Comparison of ENCODE assay signal across 14 cellular contexts in genomic region chr7:103037476-103037822, GRCh38. TPM values are rescaled to one million over a fixed set of nuclear protein-coding genes. Genes with fewer than 3 reads are reported as not detected.
A peak's percentile ranks its signal among the peaks of the same experiment; 100 is the strongest.
DNase-seq lines count a peak whose midpoint lies in the region; TF ChIP-seq lines count a peak whose summit lies in the region.
"Had no signal": no experiment of that assay in that cellular context is flagged by ENCODE, and none has a peak within 500 bp of the region (broad histone marks: within the 10 kb centered on the region; RNA-seq: fewer than 3 reads in every experiment).

No MANE protein-coding gene starts in this region.

- no peak overlapping the region for H3K23ac ChIP-seq in H9 (ENCODE audit: insufficient read length, low read depth, low read length)

- no peak overlapping the region for H2BK120ac ChIP-seq in H9 (ENCODE audit: low read depth, low read length, poor library complexity, severe bottlenecking)

- H3K18ac ChIP-seq in H9 (ENCODE audit: insufficient read length, low read depth, low read length) = no peak overlapping the region

- H3K4me3 Mint-ChIP-seq in H9 (no peak overlapping the region), neural crest cell (no peak overlapping the region)
- H3K4me3 Mint-ChIP-seq: CD4-positive, CD25-positive, alpha-beta regulatory T cell; CD8-positive, alpha-beta memory T cell; GM23338; IgD-negative memory B cell had no signal

- no peaks in the 10 kb centered on the region for H3K36me3 ChIP-seq in SJCRH30
- H3K36me3 ChIP-seq: BE2C had no signal

- no peak overlapping the region for H2AK5ac ChIP-seq in H9 (ENCODE audit: insufficient read length, low read length)

- peak overlapping the region; percentile 16 for H4K8ac ChIP-seq in H9 (replicated peaks; ENCODE audit: insufficient read length, low read depth, low read length)

- no peak overlapping the region for H2BK15ac ChIP-seq in H9 (ENCODE audit: low read depth, low read length)

- H3K4me1 Mint-ChIP-seq in H9 (peaks cover 11 to 12% of the 10 kb centered on the region in 2 experiments), neural crest cell (peaks cover 15% of the 10 kb centered on the region)
- H3K4me1 Mint-ChIP-seq: CD8-positive, alpha-beta memory T cell; GM23338 had no signal

- DNase-seq in H9 = no peak
- no peak for DNase-seq in SJCRH30
- no peak for DNase-seq in neural crest cell (ENCODE audit: low read depth, low spot score)
- DNase-seq in NCI-H2029 treated with DMSO at 0.1 percent for 48 hours (lab: John Stamatoyannopoulos, UW) = no peak
- DNase-seq in activated CD8-positive, alpha-beta memory T cell treated with anti-CD3 and anti-CD28 coated beads, Interleukin-2, amount 50 U/mL, for 48 hours = no peak
- no peak for DNase-seq in stimulated activated CD4-positive, alpha-beta T cell treated with anti-CD3 and anti-CD28 coated beads, Interleukin-4, amount 100 ng/mL, for 4 hours
- DNase-seq: ACHN; BE2C; CD8-positive, alpha-beta memory T cell; GDM1; H7 had no signal

- H2BK20ac ChIP-seq in H9 (ENCODE audit: low read depth, low read length, poor library complexity, severe bottlenecking) = no peak overlapping the region

- H3K56ac ChIP-seq in H9 (ENCODE audit: insufficient read length, low read depth, low read length) = no peak overlapping the region

- WGBS in H9 (ENCODE audit: extremely low coverage, insufficient read length, low lambda C conversion rate) = no CpG with 5 or more reads among the region's 1 CpG

- no peak for TF ChIP-seq CTCF in H9 (conservative IDR thresholded peaks at IDR 0.05)
- no peak for TF ChIP-seq CTCF in neural crest cell (conservative IDR thresholded peaks at IDR 0.05)

- no peak overlapping the region for H4K91ac ChIP-seq in H9 (ENCODE audit: insufficient read length, low read depth, low read length)

- H3K4me1 ChIP-seq in H9 (ENCODE audit: insufficient read depth, low read length) (no peaks in the 10 kb centered on the region), SJCRH30 (no peaks in the 10 kb centered on the region)
- H3K4me1 ChIP-seq: BE2C had no signal

- no peak overlapping the region for H3K27ac Mint-ChIP-seq in H9
- peak overlapping the region; percentile 35 for H3K27ac Mint-ChIP-seq in neural crest cell (ENCODE audit: unreplicated experiment)
- H3K27ac Mint-ChIP-seq: CD4-positive, CD25-positive, alpha-beta regulatory T cell; CD8-positive, alpha-beta memory T cell; GM23338; IgD-negative memory B cell had no signal

- no peaks in the 10 kb centered on the region for H3K23me2 ChIP-seq in H9 (ENCODE audit: insufficient read length, low read depth, low read length, poor library complexity, severe bottlenecking)

- no peak overlapping the region for H2BK12ac ChIP-seq in H9 (ENCODE audit: insufficient read length, low read depth, low read length)

- no peak overlapping the region for H2BK5ac ChIP-seq in H9 (ENCODE audit: insufficient read length, low read length)

- H3K9me3 ChIP-seq in H9 (ENCODE audit: control insufficient read depth, low read depth, low read length) (no peaks in the 10 kb centered on the region), SJCRH30 (replicated peaks) (peaks cover 5% of the 10 kb centered on the region)
- H3K9me3 ChIP-seq: BE2C had no signal

- no peak overlapping the region for H3T11ph ChIP-seq in H9 (ENCODE audit: low read length)

- H4K5ac ChIP-seq in H9 (ENCODE audit: insufficient read length, low read depth, low read length) = no peak overlapping the region

- H3K9me3 Mint-ChIP-seq in H9 (peaks cover 20 to 23% of the 10 kb centered on the region in 2 experiments; a peak in 4 of 5 replicates), neural crest cell (peaks cover 6% of the 10 kb centered on the region)

- H3K9ac ChIP-seq in H9 (ENCODE audit: extremely low read depth, insufficient read length, low read length) = no peak overlapping the region

- peak overlapping the region; percentile 39 for H3K4me3 ChIP-seq in SJCRH30
- H3K4me3 ChIP-seq: GM23338 had no signal

- H3K36me3 Mint-ChIP-seq in H9 (ENCODE audit: insufficient read depth in 1 of 3, low read depth in 3 of 3) = peaks cover 3 to 22% (median 17%) of the 10 kb centered on the region in 3 experiments; a peak in 6 of 7 replicates
- H3K36me3 Mint-ChIP-seq in neural crest cell (ENCODE audit: low read depth) = peaks cover 15% of the 10 kb centered on the region
- H3K36me3 Mint-ChIP-seq: CD4-positive, CD25-positive, alpha-beta regulatory T cell had no signal

- H3K27ac ChIP-seq in H9 (ENCODE audit: insufficient read length, low read depth, low read length) (no peak overlapping the region), SJCRH30 (no peak overlapping the region)

- H3K14ac ChIP-seq in H9 (ENCODE audit: insufficient read depth, low read length) = no peak overlapping the region

- H3K4me2 ChIP-seq in H9 (ENCODE audit: insufficient read depth, insufficient read length, low read length) = no peak overlapping the region

- H3K27me3 ChIP-seq in H9 (ENCODE audit: insufficient read depth, low read length) (no peaks in the 10 kb centered on the region), SJCRH30 (no peaks in the 10 kb centered on the region)
- H3K27me3 ChIP-seq: BE2C had no signal

- no peak overlapping the region for H2AFZ ChIP-seq in H9 (ENCODE audit: low read length)

- H3K79me2 ChIP-seq in H9 (ENCODE audit: insufficient read depth, low read length) = no peaks in the 10 kb centered on the region

- no peaks in the 10 kb centered on the region for H4K20me1 ChIP-seq in H9 (ENCODE audit: control insufficient read depth, insufficient read depth, insufficient read length)

- no peaks in the 10 kb centered on the region for H3K79me1 ChIP-seq in H9 (ENCODE audit: insufficient read depth, low read depth, low read length, poor library complexity, severe bottlenecking)

- H3K4ac ChIP-seq in H9 (ENCODE audit: low read depth, low read length) = no peak overlapping the region

- H3K27me3 Mint-ChIP-seq in H9 (ENCODE audit: low read depth) (no peaks in the 10 kb centered on the region; the same call in 1 of the 2 replicates), neural crest cell (ENCODE audit: low read depth) (no peaks in the 10 kb centered on the region)
- H3K27me3 Mint-ChIP-seq: IgD-negative memory B cell had no signal

RNA-seq across cellular contexts. Expression of gene FBXL13, which starts 37.1 kb away (rescaled TPM):
- 3.8 and 4.4 TPM in 2 replicates for total RNA-seq in H9 (2021)
- 0.75 and 0.76 TPM in 2 replicates for total RNA-seq in SJCRH30 (2014; rRNA removed; shearing (Covaris generic))
- 2.1 TPM in 2 replicates for total RNA-seq in neural crest cell
- total RNA-seq: CD4-positive, CD25-positive, alpha-beta regulatory T cell had no signal

RNA-seq across cellular contexts. Expression of gene ARMC10, which starts 37.5 kb away (rescaled TPM):
- 40.2 and 46.8 TPM in 2 replicates for total RNA-seq in H9 (2021)
- total RNA-seq in SJCRH30 (2014; rRNA removed; shearing (Covaris generic)) = 27.4 and 31.2 TPM in 2 replicates
- 34.5 and 37.0 TPM in 2 replicates for total RNA-seq in neural crest cell
